In genomic region chr10:30705086-30705624, GRCh38 we compare ENCODE assay signal across 9 cellular contexts.
A peak's percentile ranks its signal among the peaks of the same experiment; 100 is the strongest.
DNase-seq lines count a peak whose midpoint lies in the region; ATAC-seq and TF ChIP-seq lines count a peak whose summit lies in the region.
"Had no signal": no experiment of that assay in that cellular context is flagged by ENCODE, and none has a peak within 500 bp of the region (broad histone marks: within the 10 kb centered on the region; RNA-seq: fewer than 3 reads in every experiment).

No MANE protein-coding gene starts in this region.

- no TSS peak for BruUV-seq in mammary epithelial cell (replicated peaks; lab: Mats Ljungman, UMichigan)

- intact Hi-C loops in mammary epithelial cell (cut with micrococcal nuclease): no loop called here

- no peaks in the 10 kb centered on the region for H4K20me1 ChIP-seq in mammary epithelial cell (ENCODE audit: insufficient read depth, low read length)

- H3K9me3 Mint-ChIP-seq in T-helper 1 cell treated with Interleukin-12 subunit alpha and Interleukin-12 subunit beta and Interleukin-4 antibody, amounts not matched to agents 30 μg/mL and 1 μg/mL, for 36 hours: no peaks in the 10 kb centered on the region
- no peaks in the 10 kb centered on the region for H3K9me3 Mint-ChIP-seq in osteocyte (ENCODE audit: unreplicated experiment)

- no peaks in the 10 kb centered on the region for H3K79me2 ChIP-seq in mammary epithelial cell (ENCODE audit: insufficient read depth, low read length)

- H3K27me3 Mint-ChIP-seq in T-helper 1 cell treated with Interleukin-12 subunit alpha and Interleukin-12 subunit beta and Interleukin-4 antibody, amounts not matched to agents 30 μg/mL and 1 μg/mL, for 36 hours (ENCODE audit: low read depth): no peaks in the 10 kb centered on the region
- H3K27me3 Mint-ChIP-seq in osteocyte (ENCODE audit: unreplicated experiment): peaks cover 2% of the 10 kb centered on the region

- in situ Hi-C loops in mammary epithelial cell (cut with MboI; ENCODE audit: low sequenced_read_pairs in 2 of 2): no loop called here

- no peak overlapping the region for H3K27ac ChIP-seq in mammary epithelial cell (ENCODE audit: insufficient read depth, low read depth, low read length)
- H3K27ac ChIP-seq: SK-N-MC had no signal

- dilution Hi-C loops in mammary epithelial cell (cut with HindIII; ENCODE audit: low sequenced_read_pairs): no loop called here

- no peaks in the 10 kb centered on the region for H3K9me3 ChIP-seq in mammary epithelial cell (replicated peaks; ENCODE audit: insufficient read depth, low read length)

- H3K36me3 ChIP-seq in mammary epithelial cell (ENCODE audit: insufficient read depth, low read length): no peaks in the 10 kb centered on the region

- ATAC-seq in HG02884 (IDR thresholded peaks at IDR 0.05; ENCODE audit: unreplicated experiment): peak; percentile 48

- H3K27ac Mint-ChIP-seq in T-helper 1 cell treated with Interleukin-12 subunit alpha and Interleukin-12 subunit beta and Interleukin-4 antibody, amounts not matched to agents 30 μg/mL and 1 μg/mL, for 36 hours: peak overlapping the region; percentile 98
- H3K27ac Mint-ChIP-seq in osteocyte (ENCODE audit: unreplicated experiment): no peak overlapping the region

- H3K9ac ChIP-seq in mammary epithelial cell (ENCODE audit: insufficient read depth, low read length): no peak overlapping the region

- no peak overlapping the region for H3K4me2 ChIP-seq in mammary epithelial cell (ENCODE audit: insufficient read depth, low read depth, low read length)

- H3K36me3 Mint-ChIP-seq in T-helper 1 cell treated with Interleukin-12 subunit alpha and Interleukin-12 subunit beta and Interleukin-4 antibody, amounts not matched to agents 30 μg/mL and 1 μg/mL, for 36 hours (ENCODE audit: low read depth): peaks cover 3% of the 10 kb centered on the region
- H3K36me3 Mint-ChIP-seq in osteocyte (ENCODE audit: unreplicated experiment): no peaks in the 10 kb centered on the region

- CTCF ChIA-PET in mammary epithelial cell (lab: Charles Lee; ENCODE audit: low non-redundant PET): no interaction called here

- H3K4me3 Mint-ChIP-seq in T-helper 1 cell treated with Interleukin-12 subunit alpha and Interleukin-12 subunit beta and Interleukin-4 antibody, amounts not matched to agents 30 μg/mL and 1 μg/mL, for 36 hours: peak overlapping the region; percentile 80
- H3K4me3 Mint-ChIP-seq in osteocyte (ENCODE audit: unreplicated experiment): no peak overlapping the region

- DNase-seq in NCI-H1436 (lab: John Stamatoyannopoulos, UW): peak; percentile 29
- DNase-seq in NCI-H1436 treated with DMSO at 0.1 percent for 48 hours (lab: John Stamatoyannopoulos, UW): no peak
- peak; percentile 42 for DNase-seq in osteocyte (ENCODE audit: extremely low spot score, unreplicated experiment)
- no peak for DNase-seq in mammary epithelial cell
- DNase-seq in anterior cingulate cortex (lab: John Stamatoyannopoulos, UW): no peak
- DNase-seq in NCI-H82 (lab: John Stamatoyannopoulos, UW): no peak

- H3K4me1 ChIP-seq in mammary epithelial cell (ENCODE audit: insufficient read depth, low read length): no peaks in the 10 kb centered on the region

- no peak overlapping the region for H2AFZ ChIP-seq in mammary epithelial cell (ENCODE audit: low read depth, low read length)

- H3K4me1 Mint-ChIP-seq in T-helper 1 cell treated with Interleukin-12 subunit alpha and Interleukin-12 subunit beta and Interleukin-4 antibody, amounts not matched to agents 30 μg/mL and 1 μg/mL, for 36 hours (ENCODE audit: low read depth): peaks cover 55% of the 10 kb centered on the region
- peaks cover 19% of the 10 kb centered on the region for H3K4me1 Mint-ChIP-seq in osteocyte (ENCODE audit: unreplicated experiment)

- no peaks in the 10 kb centered on the region for H3K27me3 ChIP-seq in mammary epithelial cell (ENCODE audit: insufficient read depth, low read length)

- 49% methylated on average over 8 of the region's 9 CpGs for WGBS in mammary epithelial cell (ENCODE audit: low coverage, missing lambda C conversion rate)

- H3K4me3 ChIP-seq in mammary epithelial cell (replicated peaks in 1 of 3; ENCODE audit: insufficient read depth in 1 of 3, low read depth in 2 of 3, low read length in 3 of 3): no peak overlapping the region
- H3K4me3 ChIP-seq: SK-N-MC had no signal

- TF ChIP-seq CTCF in osteocyte (IDR thresholded peaks at IDR 0.05) (no peak), mammary epithelial cell (conservative IDR thresholded peaks at IDR 0.05 in 1 of 2, IDR thresholded peaks at IDR 0.05 in 1 of 2; ENCODE audit: extremely low read depth in 1 of 2, insufficient read depth in 1 of 2, low read depth in 1 of 2, low read length in 2 of 2) (no peak)

Comparison
In these comparisons a context has a peak if more than half of its experiments do, and no peak if none do; other contexts are left out.
1. DNase-seq: peak in NCI-H1436 (single experiment) and osteocyte (single experiment); none in NCI-H1436 treated with DMSO at 0.1 percent for 48 hours (single experiment), mammary epithelial cell (single experiment), anterior cingulate cortex (0 of 58) and NCI-H82 (single experiment).